ENCODE assay signal across 14 cellular contexts in the genomic region with DNA sequence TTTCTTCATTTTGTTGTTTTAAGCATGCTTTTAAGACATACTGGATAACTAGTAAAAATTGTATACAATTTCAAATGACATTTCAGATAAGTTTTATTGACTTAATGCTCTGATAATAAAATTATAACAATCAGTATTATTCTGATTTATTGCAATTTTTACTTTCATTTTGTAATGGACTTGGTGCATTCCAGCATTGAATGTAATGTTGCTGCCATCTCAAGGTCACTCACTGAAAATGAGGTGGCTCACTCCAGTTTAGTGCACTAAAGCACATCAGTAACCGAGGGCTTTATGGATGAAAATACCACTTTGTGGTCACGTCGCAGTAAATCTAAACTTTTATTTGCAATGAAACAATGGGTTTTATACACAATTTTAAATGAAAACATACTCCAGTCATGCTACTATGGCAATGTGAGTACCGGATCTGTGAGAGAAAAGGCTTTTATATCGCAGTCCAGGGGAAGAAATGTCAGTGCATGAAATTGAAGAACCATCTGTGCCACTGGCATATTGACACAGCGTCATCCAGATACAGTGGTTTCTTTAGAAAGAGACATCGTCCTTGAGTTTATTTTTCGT. TPM values are rescaled to one million over a fixed set of nuclear protein-coding genes. Genes with fewer than 3 reads are reported as not detected.
A peak's percentile ranks its signal among the peaks of the same experiment; 100 is the strongest.
DNase-seq lines count a peak whose midpoint lies in the region; ATAC-seq, FAIRE-seq and TF ChIP-seq lines count a peak whose summit lies in the region.
"Had no signal": no experiment of that assay in that cellular context is flagged by ENCODE, and none has a peak within 500 bp of the region (broad histone marks: within the 10 kb centered on the region; RNA-seq: fewer than 3 reads in every experiment).

No MANE protein-coding gene starts in this region.

- H3K4me2 ChIP-seq in astrocyte (ENCODE audit: low read length) = peak overlapping the region; percentile 6

- ATAC-seq in GM18517 (IDR thresholded peaks at IDR 0.05; ENCODE audit: unreplicated experiment) (no peak), HG03521 (IDR thresholded peaks at IDR 0.05; ENCODE audit: unreplicated experiment) (no peak), HG02763 (IDR thresholded peaks at IDR 0.05; ENCODE audit: unreplicated experiment) (no peak)

- no peaks in the 10 kb centered on the region for H3K9me3 ChIP-seq in astrocyte (ENCODE audit: insufficient read depth, low read depth, low read length)
- H3K9me3 ChIP-seq: neutrophil, testis had no signal

- H3K4me1 Mint-ChIP-seq in astrocyte (ENCODE audit: low read depth, unreplicated experiment) = no peaks in the 10 kb centered on the region
- H3K4me1 Mint-ChIP-seq in activated CD4-positive, alpha-beta memory T cell treated with anti-CD3 and anti-CD28 coated beads, Interleukin-2, amount 10 ng/mL, durations not matched to agents 7 days and 5 days = no peaks in the 10 kb centered on the region
- H3K4me1 Mint-ChIP-seq: activated CD4-positive, alpha-beta T cell treated with anti-CD3 and anti-CD28 coated beads, Interleukin-2, amount 10 ng/mL, durations not matched to agents 24 days and 14 days had no signal

- CTCF ChIA-PET in activated CD4-positive, alpha-beta memory T cell treated with anti-CD3 and anti-CD28 coated beads, Interleukin-2, amount 10 ng/mL, durations not matched to agents 7 days and 5 days (lab: Charles Lee) = no interaction called here

- peak; percentile 36 for DNase-seq in Daoy (ENCODE audit: low read depth)
- peak; percentile 40 to 53 for DNase-seq in NCI-H187 (lab: John Stamatoyannopoulos, UW)
- DNase-seq in astrocyte (ENCODE audit: low read depth) = no peak
- peak; percentile 25 for DNase-seq in left kidney (ENCODE audit: low read depth, low spot score)
- DNase-seq in activated CD4-positive, alpha-beta memory T cell treated with anti-CD3 and anti-CD28 coated beads, Interleukin-2, amount 10 ng/mL, durations not matched to agents 7 days and 5 days = no peak
- DNase-seq: activated CD4-positive, alpha-beta T cell treated with anti-CD3 and anti-CD28 coated beads, Interleukin-2, amount 10 ng/mL, durations not matched to agents 24 days and 14 days; effector memory CD4-positive, alpha-beta T cell; NCI-H1436 treated with DMSO at 0.1 percent for 48 hours; T-helper 1 cell; testis had no signal

- no peak overlapping the region for H3K4me3 ChIP-seq in astrocyte (ENCODE audit: insufficient read depth, low read depth, low read length)
- H3K4me3 ChIP-seq: testis had no signal

- H3K27ac ChIP-seq in astrocyte (ENCODE audit: low read depth, low read length) = no peak overlapping the region
- H3K27ac ChIP-seq: neutrophil, testis had no signal

- H3K27me3 ChIP-seq in astrocyte (ENCODE audit: insufficient read depth, low read length) = no peaks in the 10 kb centered on the region
- H3K27me3 ChIP-seq: testis had no signal

- POLR2A ChIA-PET in activated CD4-positive, alpha-beta memory T cell treated with anti-CD3 and anti-CD28 coated beads, Interleukin-2, amount 10 ng/mL, durations not matched to agents 7 days and 5 days (lab: Charles Lee) = no interaction called here

- H3K9me3 Mint-ChIP-seq in astrocyte (ENCODE audit: unreplicated experiment) = peaks cover 3% of the 10 kb centered on the region
- no peaks in the 10 kb centered on the region for H3K9me3 Mint-ChIP-seq in activated CD4-positive, alpha-beta memory T cell treated with anti-CD3 and anti-CD28 coated beads, Interleukin-2, amount 10 ng/mL, durations not matched to agents 7 days and 5 days
- H3K9me3 Mint-ChIP-seq: activated CD4-positive, alpha-beta T cell treated with anti-CD3 and anti-CD28 coated beads, Interleukin-2, amount 10 ng/mL, durations not matched to agents 24 days and 14 days had no signal

- H2AFZ ChIP-seq in astrocyte (ENCODE audit: low read depth, low read length) = no peak overlapping the region

- H3K4me3 Mint-ChIP-seq in astrocyte (ENCODE audit: unreplicated experiment) = no peak overlapping the region
- H3K4me3 Mint-ChIP-seq in activated CD4-positive, alpha-beta memory T cell treated with anti-CD3 and anti-CD28 coated beads, Interleukin-2, amount 10 ng/mL, durations not matched to agents 7 days and 5 days = no peak overlapping the region
- H3K4me3 Mint-ChIP-seq: activated CD4-positive, alpha-beta T cell treated with anti-CD3 and anti-CD28 coated beads, Interleukin-2, amount 10 ng/mL, durations not matched to agents 24 days and 14 days had no signal

- peaks cover 5% of the 10 kb centered on the region for H3K27me3 Mint-ChIP-seq in astrocyte (ENCODE audit: low read depth, unreplicated experiment)
- H3K27me3 Mint-ChIP-seq in activated CD4-positive, alpha-beta memory T cell treated with anti-CD3 and anti-CD28 coated beads, Interleukin-2, amount 10 ng/mL, durations not matched to agents 7 days and 5 days = peaks cover 3% of the 10 kb centered on the region

- no peaks in the 10 kb centered on the region for H3K36me3 Mint-ChIP-seq in astrocyte (ENCODE audit: low read depth, unreplicated experiment)
- H3K36me3 Mint-ChIP-seq in activated CD4-positive, alpha-beta memory T cell treated with anti-CD3 and anti-CD28 coated beads, Interleukin-2, amount 10 ng/mL, durations not matched to agents 7 days and 5 days (ENCODE audit: low read depth) = no peaks in the 10 kb centered on the region

- H4K20me1 ChIP-seq in astrocyte (ENCODE audit: insufficient read depth, low read length) = no peaks in the 10 kb centered on the region

- H3K79me2 ChIP-seq in astrocyte (ENCODE audit: insufficient read depth, low read length) = no peaks in the 10 kb centered on the region

- TF ChIP-seq CTCF in astrocyte (IDR thresholded peaks at IDR 0.05; ENCODE audit: insufficient read depth, low read depth, low read length) = no peak

- H3K36me3 ChIP-seq in astrocyte (ENCODE audit: insufficient read depth, low read length) = no peaks in the 10 kb centered on the region
- H3K36me3 ChIP-seq: neutrophil had no signal

- H3K4me1 ChIP-seq in astrocyte (ENCODE audit: insufficient read depth, low read length) = no peaks in the 10 kb centered on the region
- H3K4me1 ChIP-seq: testis had no signal

- no peak for FAIRE-seq in astrocyte (lab: Jason Lieb, UNC)

- no peak overlapping the region for H3K9ac ChIP-seq in astrocyte (ENCODE audit: low read length)

- H3K27ac Mint-ChIP-seq in astrocyte (ENCODE audit: unreplicated experiment) = no peak overlapping the region
- H3K27ac Mint-ChIP-seq in activated CD4-positive, alpha-beta memory T cell treated with anti-CD3 and anti-CD28 coated beads, Interleukin-2, amount 10 ng/mL, durations not matched to agents 7 days and 5 days = no peak overlapping the region
- H3K27ac Mint-ChIP-seq: activated CD4-positive, alpha-beta T cell treated with anti-CD3 and anti-CD28 coated beads, Interleukin-2, amount 10 ng/mL, durations not matched to agents 24 days and 14 days had no signal

RNA-seq across cellular contexts. Expression of a gene that starts 20.7 kb away (rescaled TPM):
- 4.5 and 5.4 TPM in 2 replicates for total RNA-seq in Daoy (2014; rRNA removed; shearing (Covaris generic))
- 12.4 and 14.7 TPM in 2 replicates for total RNA-seq in astrocyte
- 10 to 100 TPM; 23.4 to 23.7 TPM for total RNA-seq in activated CD4-positive, alpha-beta memory T cell treated with anti-CD3 and anti-CD28 coated beads, Interleukin-2, amount 10 ng/mL, durations not matched to agents 7 days and 5 days

Comparison
In these comparisons a context has a peak if more than half of its experiments do, and no peak if none do; other contexts are left out.
1. DNase-seq: peak in Daoy (single experiment), NCI-H187 (2 of 2) and left kidney (single experiment); none in astrocyte (single experiment) and activated CD4-positive, alpha-beta memory T cell treated with anti-CD3 and anti-CD28 coated beads, Interleukin-2, amount 10 ng/mL, durations not matched to agents 7 days and 5 days (single experiment).